ENCODE assay signal across 8 cellular contexts in the genomic region with DNA sequence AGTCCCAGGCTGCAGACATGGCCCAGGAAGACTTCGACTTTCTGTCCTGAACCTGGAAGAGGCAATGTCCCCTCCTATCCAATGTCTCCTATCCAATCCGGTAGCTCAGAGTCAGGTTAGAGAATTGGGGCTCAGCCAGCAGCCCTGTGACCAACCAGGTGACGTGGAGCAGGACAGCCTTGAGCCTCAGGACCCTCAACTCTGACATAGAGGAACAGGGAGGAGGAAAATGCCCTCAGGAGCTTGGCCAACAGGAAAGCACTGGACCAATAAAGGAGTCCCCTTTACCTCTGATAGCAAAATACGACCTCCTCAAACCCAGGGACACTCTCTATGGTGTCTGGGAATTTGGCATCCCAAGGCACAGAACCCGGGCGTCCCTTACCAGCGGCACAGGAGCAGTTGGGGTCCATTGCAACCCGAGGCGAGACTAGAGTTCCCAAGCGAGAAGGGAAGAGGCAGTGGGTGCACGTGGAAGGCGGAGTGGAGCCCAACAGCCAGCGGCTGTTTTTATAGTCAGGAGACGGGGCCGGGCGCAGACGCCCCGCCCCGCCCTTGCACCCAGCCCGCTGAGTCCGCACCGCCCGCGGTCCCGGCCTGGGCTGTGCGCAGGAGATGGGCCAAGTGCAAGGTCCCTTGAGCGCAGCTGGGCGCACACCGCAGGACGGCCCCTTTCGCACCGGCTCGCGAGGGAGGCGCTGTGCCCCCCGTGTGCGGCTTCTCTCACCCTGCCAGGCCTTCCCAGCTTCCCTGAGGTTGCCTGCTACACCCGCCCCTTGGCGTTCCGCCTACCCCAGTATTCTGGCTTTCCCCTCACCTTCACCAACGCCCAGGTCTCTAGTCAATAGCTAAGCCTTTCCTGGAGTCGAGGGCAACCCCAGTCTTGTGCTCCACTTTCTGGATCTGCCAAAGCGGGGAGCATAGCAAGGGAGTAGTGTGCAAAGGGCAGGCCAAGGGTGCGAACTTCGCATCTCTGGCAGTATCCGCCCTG. TPM values are rescaled to one million over a fixed set of nuclear protein-coding genes. Genes with fewer than 3 reads are reported as not detected.
DNase-seq lines count a peak whose midpoint lies in the region; ATAC-seq and TF ChIP-seq lines count a peak whose summit lies in the region.

A gene (minus strand): TSS at position 485 of the 991 bp plus-strand sequence. CDS start 72 bp downstream, at position 413.

- H3K9me3 Mint-ChIP-seq in activated CD8-positive, alpha-beta T cell treated with anti-CD3 and anti-CD28 coated beads, Interleukin-2, amount 10 ng/mL, durations not matched to agents 7 days and 5 days (ENCODE audit: insufficient read depth) = no peaks in the 10 kb centered on the region

- H3K9me3 ChIP-seq in HUES6 (ENCODE audit: control insufficient read depth, insufficient read depth, low read depth, low read length) (no peaks in the 10 kb centered on the region), skeletal muscle tissue (ENCODE audit: control insufficient read depth in 3 of 3, low read length in 3 of 3) (no peaks in the 10 kb centered on the region), SJCRH30 (replicated peaks) (no peaks in the 10 kb centered on the region), vagina (no peaks in the 10 kb centered on the region)

- H3K4me1 Mint-ChIP-seq in activated CD8-positive, alpha-beta T cell treated with anti-CD3 and anti-CD28 coated beads, Interleukin-2, amount 10 ng/mL, durations not matched to agents 7 days and 5 days (ENCODE audit: low read depth) = peaks cover 48% of the 10 kb centered on the region

- POLR2A ChIA-PET in activated CD8-positive, alpha-beta T cell treated with anti-CD3 and anti-CD28 coated beads, Interleukin-2, amount 10 ng/mL, durations not matched to agents 7 days and 5 days (lab: Charles Lee) = interaction anchor here (0.7 to 1.4 kb wide), 5 partner anchors 8 to 58 kb away, joined by 3 to 6 read pairs (median 4); a partner anchor contains a TSS

- H3K4me1 ChIP-seq in HUES6 (ENCODE audit: control insufficient read depth, insufficient read depth, low read length) (peaks cover 30% of the 10 kb centered on the region), skeletal muscle tissue (ENCODE audit: control insufficient read depth in 3 of 3, insufficient read depth in 3 of 3, low read length in 3 of 3) (peaks cover under 1 to 11% (median 8%) of the 10 kb centered on the region in 3 donors), SJCRH30 (no peaks in the 10 kb centered on the region), vagina (peaks cover 27% of the 10 kb centered on the region)

- H3K27me3 Mint-ChIP-seq in activated CD8-positive, alpha-beta T cell treated with anti-CD3 and anti-CD28 coated beads, Interleukin-2, amount 10 ng/mL, durations not matched to agents 7 days and 5 days (ENCODE audit: low read depth) = peaks cover 78% of the 10 kb centered on the region

- peak within 1 kb of the TSS; percentile 67 for H3K4me3 Mint-ChIP-seq in activated CD8-positive, alpha-beta T cell treated with anti-CD3 and anti-CD28 coated beads, Interleukin-2, amount 10 ng/mL, durations not matched to agents 7 days and 5 days

- TF ChIP-seq CTCF in vagina (IDR thresholded peaks at IDR 0.05) = no peak

- H3K4me3 ChIP-seq in HUES6 (ENCODE audit: low read depth, low read length) (peak within 1 kb of the TSS; percentile 51), skeletal muscle tissue (ENCODE audit: low read length in 3 of 3) (peak within 1 kb of the TSS; percentile 22 to 48 (median 35)), SJCRH30 (no peak within 1 kb of the TSS), vagina (peak within 1 kb of the TSS in 1 of 2 donors; percentile 21)

- H3K27ac Mint-ChIP-seq in activated CD8-positive, alpha-beta T cell treated with anti-CD3 and anti-CD28 coated beads, Interleukin-2, amount 10 ng/mL, durations not matched to agents 7 days and 5 days = peak within 1 kb of the TSS; percentile 26

- intact Hi-C loops in left cardiac atrium (cut with DNase I) = no loop called here
- intact Hi-C loops in vagina (cut with DNase I) = no loop called here

- H3K9ac ChIP-seq in HUES6 (ENCODE audit: low read length) = peak within 1 kb of the TSS; percentile 77
- H3K9ac ChIP-seq in skeletal muscle tissue (ENCODE audit: low read depth in 1 of 3, low read length in 3 of 3) = peak within 1 kb of the TSS in 2 of 3 donors; percentile 10 to 33

- DNase-seq in activated CD8-positive, alpha-beta T cell treated with anti-CD3 and anti-CD28 coated beads, Interleukin-2, amount 10 ng/mL, durations not matched to agents 7 days and 5 days = peak; percentile 65
- DNase-seq in left cardiac atrium (peak; percentile 57), SJCRH30 (no peak), vagina (ENCODE audit: extremely low spot score in 2 of 2) (no peak)
- no peak for DNase-seq in effector CD8-positive, alpha-beta T cell (lab: John Stamatoyannopoulos, UW)

- H3K36me3 ChIP-seq in HUES6 (ENCODE audit: control insufficient read depth, insufficient read depth, low read length) (no peaks in the 10 kb centered on the region), skeletal muscle tissue (ENCODE audit: control insufficient read depth in 3 of 3, insufficient read depth in 3 of 3, low read length in 3 of 3) (no peaks in the 10 kb centered on the region), SJCRH30 (no peaks in the 10 kb centered on the region), vagina (no peaks in the 10 kb centered on the region)

- no peaks in the 10 kb centered on the region for H3K36me3 Mint-ChIP-seq in activated CD8-positive, alpha-beta T cell treated with anti-CD3 and anti-CD28 coated beads, Interleukin-2, amount 10 ng/mL, durations not matched to agents 7 days and 5 days (ENCODE audit: low read depth)

- CTCF ChIA-PET in activated CD8-positive, alpha-beta T cell treated with anti-CD3 and anti-CD28 coated beads, Interleukin-2, amount 10 ng/mL, durations not matched to agents 7 days and 5 days (lab: Charles Lee) = interaction anchor here (0.7 to 6.9 kb wide), 3 partner anchors 34 to 60 kb away, joined by 3 to 59 read pairs (median 3); a partner anchor contains a TSS

- H3K27ac ChIP-seq in HUES6 (ENCODE audit: low read depth, low read length) (no peak within 1 kb of the TSS), skeletal muscle tissue (ENCODE audit: low read depth, low read length) (no peak within 1 kb of the TSS), SJCRH30 (no peak within 1 kb of the TSS), vagina (no peak within 1 kb of the TSS)

- H3K27me3 ChIP-seq in HUES6 (ENCODE audit: control insufficient read depth, insufficient read depth, low read length) (peaks cover 99% of the 10 kb centered on the region), skeletal muscle tissue (ENCODE audit: control insufficient read depth in 3 of 3, insufficient read depth in 3 of 3, low read length in 3 of 3) (peaks cover 30 to 55% (median 49%) of the 10 kb centered on the region in 3 donors), SJCRH30 (peaks cover 37% of the 10 kb centered on the region), vagina (no peaks in the 10 kb centered on the region)

- ATAC-seq in activated CD8-positive, alpha-beta T cell treated with anti-CD3 and anti-CD28 coated beads, Interleukin-2, amount 10 ng/mL, durations not matched to agents 7 days and 5 days = peak; percentile 88
- peak; percentile 86 to 92 for ATAC-seq in left cardiac atrium
- ATAC-seq in GM21723 (IDR thresholded peaks at IDR 0.05; ENCODE audit: unreplicated experiment) = no peak

- no peak for TF ChIP-seq POLR2A in vagina (IDR thresholded peaks at IDR 0.05)

RNA-seq across cellular contexts. Expression of the gene that starts here (rescaled TPM):
- total RNA-seq in activated CD8-positive, alpha-beta T cell treated with anti-CD3 and anti-CD28 coated beads, Interleukin-2, amount 10 ng/mL, durations not matched to agents 7 days and 5 days = 10 to 100 TPM; 30.6 to 36.2 TPM
- total RNA-seq in left cardiac atrium (1 to 10 TPM; 3.6 to 5.1 TPM), skeletal muscle tissue (not detected), vagina (not detected)
- total RNA-seq in SJCRH30 (2014; rRNA removed; shearing (Covaris generic)) = not detected in 2 replicates

Comparison
In these comparisons a context has a peak if more than half of its experiments do, and no peak if none do; other contexts are left out.
1. RNA of the gene that starts here (total RNA-seq): 30.6 to 36.2 TPM in activated CD8-positive, alpha-beta T cell treated with anti-CD3 and anti-CD28 coated beads, Interleukin-2, amount 10 ng/mL, durations not matched to agents 7 days and 5 days; 3.6 to 5.1 TPM in left cardiac atrium, not detected in skeletal muscle tissue (single experiment), not detected in SJCRH30 and not detected in vagina (single experiment); every median in the first group is over 4 times any median in the second.
2. DNase-seq: peak in activated CD8-positive, alpha-beta T cell treated with anti-CD3 and anti-CD28 coated beads, Interleukin-2, amount 10 ng/mL, durations not matched to agents 7 days and 5 days (single experiment) and left cardiac atrium (single experiment); none in effector CD8-positive, alpha-beta T cell (single experiment), SJCRH30 (0 of 2) and vagina (0 of 2).